22 cellular contexts compared by ENCODE assay signal in the genomic region with DNA sequence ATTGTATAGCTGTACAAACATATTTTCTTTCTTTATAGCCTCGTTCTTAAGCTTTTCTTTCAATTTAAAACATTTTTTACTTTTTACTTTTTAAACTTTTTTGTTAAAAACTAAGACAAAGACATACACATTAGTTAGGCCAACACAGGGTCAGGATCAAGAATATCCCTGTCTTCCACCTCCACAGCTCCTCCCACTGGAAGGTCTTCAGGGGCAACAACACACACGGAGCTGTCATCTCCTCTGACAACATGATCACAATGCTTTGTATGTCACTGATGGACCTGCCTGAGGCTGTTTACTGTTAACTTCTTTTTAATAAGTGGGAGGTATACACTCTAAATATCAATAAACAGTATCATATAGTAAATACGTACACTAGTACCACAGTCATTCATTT.
"Had no signal": no experiment of that assay in that cellular context is flagged by ENCODE, and none has a peak within 500 bp of the region (broad histone marks: within the 10 kb centered on the region; RNA-seq: fewer than 3 reads in every experiment).

No MANE protein-coding gene starts in this region.

- H3K4me1 ChIP-seq: esophagus squamous epithelium, gastroesophageal sphincter, left ventricle myocardium inferior, lower lobe of right lung, spleen, testis, tibial nerve had no signal

- H3K36me3 Mint-ChIP-seq: immature natural killer cell; memory B cell; naive thymus-derived CD4-positive, alpha-beta T cell; stimulated activated naive B cell treated with anti-CD40 and anti-IgM and Interleukin-4, amounts not matched to agents 10 μg/mL and 1 μg/mL and 100 μg/mL, for 72 hours had no signal

- H3K27ac Mint-ChIP-seq: immature natural killer cell; memory B cell; naive thymus-derived CD4-positive, alpha-beta T cell; stimulated activated naive B cell treated with anti-CD40 and anti-IgM and Interleukin-4, amounts not matched to agents 10 μg/mL and 1 μg/mL and 100 μg/mL, for 72 hours; stimulated activated naive CD8-positive, alpha-beta T cell treated with anti-CD3 and anti-CD28 coated beads, Interleukin-15, amount 100 ng/mL, for 72 hours had no signal

- H3K36me3 ChIP-seq: esophagus squamous epithelium, gastroesophageal sphincter, left ventricle myocardium inferior, lower lobe of right lung, neutrophil, spleen, tibial nerve had no signal

- H3K4me3 Mint-ChIP-seq: immature natural killer cell; memory B cell; naive thymus-derived CD4-positive, alpha-beta T cell; stimulated activated naive B cell treated with anti-CD40 and anti-IgM and Interleukin-4, amounts not matched to agents 10 μg/mL and 1 μg/mL and 100 μg/mL, for 72 hours; stimulated activated naive CD8-positive, alpha-beta T cell treated with anti-CD3 and anti-CD28 coated beads, Interleukin-15, amount 100 ng/mL, for 72 hours had no signal

- ATAC-seq: gastroesophageal sphincter; left cardiac atrium; naive thymus-derived CD4-positive, alpha-beta T cell; sciatic nerve; stimulated activated naive B cell treated with anti-CD40 and anti-IgM and Interleukin-4, amounts not matched to agents 10 μg/mL and 1 μg/mL and 100 μg/mL, for 72 hours; stimulated activated naive CD8-positive, alpha-beta T cell treated with anti-CD3 and anti-CD28 coated beads, Interleukin-15, amount 100 ng/mL, for 72 hours had no signal

- H3K4me3 ChIP-seq: esophagus squamous epithelium, gastroesophageal sphincter, left ventricle myocardium inferior, lower lobe of right lung, spleen, testis, tibial nerve had no signal

- H3K9me3 Mint-ChIP-seq: memory B cell; stimulated activated naive CD8-positive, alpha-beta T cell treated with anti-CD3 and anti-CD28 coated beads, Interleukin-15, amount 100 ng/mL, for 72 hours had no signal

- H3K27ac ChIP-seq: esophagus squamous epithelium, gastroesophageal sphincter, left ventricle myocardium inferior, lower lobe of right lung, neutrophil, spleen, testis, tibial nerve had no signal

- H3K9me3 ChIP-seq: esophagus squamous epithelium, gastroesophageal sphincter, left ventricle myocardium inferior, lower lobe of right lung, neutrophil, testis, tibial nerve had no signal

- H3K4me1 Mint-ChIP-seq: immature natural killer cell; memory B cell; naive thymus-derived CD4-positive, alpha-beta T cell; stimulated activated naive B cell treated with anti-CD40 and anti-IgM and Interleukin-4, amounts not matched to agents 10 μg/mL and 1 μg/mL and 100 μg/mL, for 72 hours; stimulated activated naive CD8-positive, alpha-beta T cell treated with anti-CD3 and anti-CD28 coated beads, Interleukin-15, amount 100 ng/mL, for 72 hours had no signal

- DNase-seq: cortex of kidney; effector memory CD4-positive, alpha-beta T cell; esophagus squamous epithelium; foreskin fibroblast; glutamatergic neuron; immature natural killer cell; kidney; left cardiac atrium; left ventricle myocardium inferior; lower lobe of right lung; naive thymus-derived CD4-positive, alpha-beta T cell; spleen; stimulated activated CD4-positive, alpha-beta T cell treated with anti-CD3 and anti-CD28 coated beads, Interleukin-2, amount 100 ng/mL, for 24 hours; stimulated activated CD4-positive, alpha-beta T cell treated with anti-CD3 and anti-CD28 coated beads, Interleukin-4, amount 100 ng/mL, for 4 hours; stimulated activated naive B cell treated with anti-CD40 and anti-IgM and Interleukin-4, amounts not matched to agents 10 μg/mL and 1 μg/mL and 100 μg/mL, for 72 hours; stimulated activated naive CD8-positive, alpha-beta T cell treated with anti-CD3 and anti-CD28 coated beads, Interleukin-15, amount 100 ng/mL, for 72 hours; testis had no signal

- H3K27me3 Mint-ChIP-seq: memory B cell; naive thymus-derived CD4-positive, alpha-beta T cell; stimulated activated naive B cell treated with anti-CD40 and anti-IgM and Interleukin-4, amounts not matched to agents 10 μg/mL and 1 μg/mL and 100 μg/mL, for 72 hours; stimulated activated naive CD8-positive, alpha-beta T cell treated with anti-CD3 and anti-CD28 coated beads, Interleukin-15, amount 100 ng/mL, for 72 hours had no signal

- H3K27me3 ChIP-seq: esophagus squamous epithelium, gastroesophageal sphincter, neutrophil, spleen, testis, tibial nerve had no signal
